Comparison of ENCODE assay signal across 8 cellular contexts in the genomic region with DNA sequence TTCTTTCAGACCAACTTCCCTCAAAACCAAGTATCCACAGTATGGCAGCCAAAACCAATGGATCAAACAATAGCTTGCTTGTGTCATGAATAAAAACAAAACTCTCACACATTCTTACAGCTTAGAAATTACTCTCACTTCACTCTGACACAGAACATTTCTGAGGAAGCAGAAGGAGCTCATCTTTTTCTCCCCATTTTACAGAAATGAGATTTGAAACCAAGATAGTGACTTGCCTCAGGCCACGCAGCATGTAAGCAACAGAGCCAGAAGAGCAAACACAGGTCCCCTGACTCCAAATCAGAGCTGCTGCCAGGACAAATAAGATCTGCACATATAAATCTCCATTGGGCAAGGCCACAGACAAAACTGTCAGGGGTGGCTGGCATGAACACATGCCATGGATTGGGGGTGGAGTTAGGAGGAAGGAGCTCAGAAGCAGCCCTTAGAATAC.
A peak's percentile ranks its signal among the peaks of the same experiment; 100 is the strongest.
DNase-seq lines count a peak whose midpoint lies in the region; ATAC-seq lines count a peak whose summit lies in the region.

No MANE protein-coding gene starts in this region.

- H3K27me3 Mint-ChIP-seq in CD4-positive, alpha-beta memory T cell = no peaks in the 10 kb centered on the region
- H3K27me3 Mint-ChIP-seq in activated T-helper 1 cell treated with anti-CD3 and anti-CD28 coated beads, Interleukin-12 subunit alpha, Interleukin-12 subunit beta, Interleukin-2, Interleukin-4 antibody, amounts not matched to agents 30 ng/mL and 10 ng/mL and 1 ng/mL, durations not matched to agents 14 hours and 24 hours and 36 hours (ENCODE audit: insufficient read depth) = no peaks in the 10 kb centered on the region
- H3K27me3 Mint-ChIP-seq in stimulated activated naive B cell treated with anti-CD40 and anti-IgM and Interleukin-4, amounts not matched to agents 10 μg/mL and 1 μg/mL and 100 μg/mL, for 72 hours = no peaks in the 10 kb centered on the region

- no peaks in the 10 kb centered on the region for H3K9me3 Mint-ChIP-seq in CD4-positive, alpha-beta memory T cell
- no peaks in the 10 kb centered on the region for H3K9me3 Mint-ChIP-seq in activated T-helper 1 cell treated with anti-CD3 and anti-CD28 coated beads, Interleukin-12 subunit alpha, Interleukin-12 subunit beta, Interleukin-2, Interleukin-4 antibody, amounts not matched to agents 30 ng/mL and 10 ng/mL and 1 ng/mL, durations not matched to agents 14 hours and 24 hours and 36 hours
- H3K9me3 Mint-ChIP-seq in stimulated activated naive B cell treated with anti-CD40 and anti-IgM and Interleukin-4, amounts not matched to agents 10 μg/mL and 1 μg/mL and 100 μg/mL, for 72 hours = no peaks in the 10 kb centered on the region

- no peak overlapping the region for H3K27ac ChIP-seq in CD4-positive, alpha-beta memory T cell (ENCODE audit: low read depth, low read length)

- intact Hi-C loops in CD4-positive, alpha-beta memory T cell (cut with micrococcal nuclease) = loop anchor here (5.0 kb wide), 1 partner anchor 55 kb away; no protein-coding TSS in a partner anchor
- intact Hi-C loops in activated T-helper 1 cell treated with anti-CD3 and anti-CD28 coated beads, Interleukin-12 subunit alpha, Interleukin-12 subunit beta, Interleukin-2, Interleukin-4 antibody, amounts not matched to agents 30 ng/mL and 10 ng/mL and 1 ng/mL, durations not matched to agents 14 hours and 24 hours and 36 hours (cut with micrococcal nuclease) = loop anchor here (1.0 to 5.0 kb wide), 7 partner anchors 11 to 185 kb away; a partner anchor contains a TSS

- no peak overlapping the region for H3K4me3 Mint-ChIP-seq in CD4-positive, alpha-beta memory T cell
- H3K4me3 Mint-ChIP-seq in activated T-helper 1 cell treated with anti-CD3 and anti-CD28 coated beads, Interleukin-12 subunit alpha, Interleukin-12 subunit beta, Interleukin-2, Interleukin-4 antibody, amounts not matched to agents 30 ng/mL and 10 ng/mL and 1 ng/mL, durations not matched to agents 14 hours and 24 hours and 36 hours = peak overlapping the region; percentile 20
- peak overlapping the region; percentile 66 to 76 for H3K4me3 Mint-ChIP-seq in stimulated activated naive B cell treated with anti-CD40 and anti-IgM and Interleukin-4, amounts not matched to agents 10 μg/mL and 1 μg/mL and 100 μg/mL, for 72 hours

- no peaks in the 10 kb centered on the region for H3K27me3 ChIP-seq in CD4-positive, alpha-beta memory T cell (ENCODE audit: insufficient read depth, low read length)

- no peak for DNase-seq in CD4-positive, alpha-beta memory T cell
- DNase-seq in activated T-helper 1 cell treated with anti-CD3 and anti-CD28 coated beads, Interleukin-12 subunit alpha, Interleukin-12 subunit beta, Interleukin-2, Interleukin-4 antibody, amounts not matched to agents 30 ng/mL and 10 ng/mL and 1 ng/mL, durations not matched to agents 14 hours and 24 hours and 36 hours (ENCODE audit: low spot score) = no peak
- peak; percentile 42 for DNase-seq in stimulated activated naive B cell treated with anti-CD40 and anti-IgM and Interleukin-4, amounts not matched to agents 10 μg/mL and 1 μg/mL and 100 μg/mL, for 72 hours
- DNase-seq in SW480 (ENCODE audit: low spot score) (no peak), cerebellar cortex (ENCODE audit: low spot score) (no peak), NCI-H187 (lab: John Stamatoyannopoulos, UW) (no peak)

- H3K36me3 Mint-ChIP-seq in CD4-positive, alpha-beta memory T cell = peaks cover 0 to 15% of the 10 kb centered on the region in 2 donors
- H3K36me3 Mint-ChIP-seq in activated T-helper 1 cell treated with anti-CD3 and anti-CD28 coated beads, Interleukin-12 subunit alpha, Interleukin-12 subunit beta, Interleukin-2, Interleukin-4 antibody, amounts not matched to agents 30 ng/mL and 10 ng/mL and 1 ng/mL, durations not matched to agents 14 hours and 24 hours and 36 hours (ENCODE audit: low read depth) = peaks cover 16% of the 10 kb centered on the region
- peaks cover 39 to 51% of the 10 kb centered on the region in 2 donors for H3K36me3 Mint-ChIP-seq in stimulated activated naive B cell treated with anti-CD40 and anti-IgM and Interleukin-4, amounts not matched to agents 10 μg/mL and 1 μg/mL and 100 μg/mL, for 72 hours

- H3K36me3 ChIP-seq in CD4-positive, alpha-beta memory T cell (ENCODE audit: insufficient read depth, low read length) = no peaks in the 10 kb centered on the region

- POLR2A ChIA-PET in CD4-positive, alpha-beta memory T cell (lab: Charles Lee; ENCODE audit: partially characterized antibody) = interaction anchor here (1.0 to 1.6 kb wide), 2 partner anchors 47 to 148 kb away, joined by 3 to 7 read pairs; no protein-coding TSS in a partner anchor

- H3K4me1 Mint-ChIP-seq in CD4-positive, alpha-beta memory T cell = peaks cover 17 to 38% (median 26%) of the 10 kb centered on the region in 4 donors
- peaks cover 62% of the 10 kb centered on the region for H3K4me1 Mint-ChIP-seq in activated T-helper 1 cell treated with anti-CD3 and anti-CD28 coated beads, Interleukin-12 subunit alpha, Interleukin-12 subunit beta, Interleukin-2, Interleukin-4 antibody, amounts not matched to agents 30 ng/mL and 10 ng/mL and 1 ng/mL, durations not matched to agents 14 hours and 24 hours and 36 hours (ENCODE audit: low read depth)
- peaks cover 56 to 83% of the 10 kb centered on the region in 2 donors for H3K4me1 Mint-ChIP-seq in stimulated activated naive B cell treated with anti-CD40 and anti-IgM and Interleukin-4, amounts not matched to agents 10 μg/mL and 1 μg/mL and 100 μg/mL, for 72 hours

- ATAC-seq in GM19023 (IDR thresholded peaks at IDR 0.05; ENCODE audit: unreplicated experiment) (peak; percentile 65), HG03139 (IDR thresholded peaks at IDR 0.05; ENCODE audit: unreplicated experiment) (peak; percentile 44)
- ATAC-seq in stimulated activated naive B cell treated with anti-CD40 and anti-IgM and Interleukin-4, amounts not matched to agents 10 μg/mL and 1 μg/mL and 100 μg/mL, for 72 hours (replicated peaks) = peak; percentile 78 to 79

- H3K4me1 ChIP-seq in CD4-positive, alpha-beta memory T cell (ENCODE audit: insufficient read depth, low read length) = peaks cover 14% of the 10 kb centered on the region

- H3K9me3 ChIP-seq in CD4-positive, alpha-beta memory T cell (ENCODE audit: control insufficient read depth in 1 of 2, low read length in 2 of 2) = no peaks in the 10 kb centered on the region

- CTCF ChIA-PET in CD4-positive, alpha-beta memory T cell (lab: Charles Lee; ENCODE audit: partially characterized antibody) = interaction anchor here (1.1 to 2.0 kb wide), 4 partner anchors 8 to 139 kb away, joined by 3 to 7 read pairs (median 4); no protein-coding TSS in a partner anchor

- H3K27ac Mint-ChIP-seq in CD4-positive, alpha-beta memory T cell = peak overlapping the region in 4 of 7 donors; percentile 15 to 88 (median 26)
- H3K27ac Mint-ChIP-seq in activated T-helper 1 cell treated with anti-CD3 and anti-CD28 coated beads, Interleukin-12 subunit alpha, Interleukin-12 subunit beta, Interleukin-2, Interleukin-4 antibody, amounts not matched to agents 30 ng/mL and 10 ng/mL and 1 ng/mL, durations not matched to agents 14 hours and 24 hours and 36 hours = peak overlapping the region; percentile 80
- H3K27ac Mint-ChIP-seq in stimulated activated naive B cell treated with anti-CD40 and anti-IgM and Interleukin-4, amounts not matched to agents 10 μg/mL and 1 μg/mL and 100 μg/mL, for 72 hours = peak overlapping the region; percentile 90

- no peak overlapping the region for H3K4me3 ChIP-seq in CD4-positive, alpha-beta memory T cell (ENCODE audit: low read length in 2 of 2)

Comparison
In these comparisons a context has a peak if more than half of its experiments do, and no peak if none do; other contexts are left out.
1. H3K27ac Mint-ChIP-seq: peak in every context shown above with its lines; median percentile 90 in stimulated activated naive B cell treated with anti-CD40 and anti-IgM and Interleukin-4, amounts not matched to agents 10 μg/mL and 1 μg/mL and 100 μg/mL, for 72 hours; 80 in activated T-helper 1 cell treated with anti-CD3 and anti-CD28 coated beads, Interleukin-12 subunit alpha, Interleukin-12 subunit beta, Interleukin-2, Interleukin-4 antibody, amounts not matched to agents 30 ng/mL and 10 ng/mL and 1 ng/mL, durations not matched to agents 14 hours and 24 hours and 36 hours; 26 in CD4-positive, alpha-beta memory T cell.
2. H3K4me3 Mint-ChIP-seq: peak in activated T-helper 1 cell treated with anti-CD3 and anti-CD28 coated beads, Interleukin-12 subunit alpha, Interleukin-12 subunit beta, Interleukin-2, Interleukin-4 antibody, amounts not matched to agents 30 ng/mL and 10 ng/mL and 1 ng/mL, durations not matched to agents 14 hours and 24 hours and 36 hours (single experiment) and stimulated activated naive B cell treated with anti-CD40 and anti-IgM and Interleukin-4, amounts not matched to agents 10 μg/mL and 1 μg/mL and 100 μg/mL, for 72 hours (2 of 2); none in CD4-positive, alpha-beta memory T cell (0 of 8).
3. Peak in every context shown above with its lines, with median percentiles within 50 percentile points of each other: ATAC-seq.